In genomic region chr22:45240137-45240809, GRCh38 we compare ENCODE assay signal across 8 cellular contexts. TPM values are rescaled to one million over a fixed set of nuclear protein-coding genes. Genes with fewer than 3 reads are reported as not detected.
DNase-seq lines count a peak whose midpoint lies in the region; ATAC-seq and TF ChIP-seq lines count a peak whose summit lies in the region.

No MANE protein-coding gene starts in this region.

- DNase-seq in GM12865 (ENCODE audit: low read depth): peak; percentile 37
- peak; percentile 4 for DNase-seq in Jurkat, Clone E6-1 (ENCODE audit: low read depth, low spot score)
- DNase-seq in activated T-cell treated with anti-CD3 and anti-CD28 coated beads, Interleukin-2, amount 50 U/mL, for 48 hours: peak; percentile 60 to 63
- peak; percentile 60 for DNase-seq in glutamatergic neuron
- DNase-seq in progenitor cell of endocrine pancreas (ENCODE audit: low spot score, unreplicated experiment): no peak
- no peak for DNase-seq in KG1 (lab: John Stamatoyannopoulos, UW)

- H3K27ac Mint-ChIP-seq in glutamatergic neuron (ENCODE audit: unreplicated experiment): peak overlapping the region; percentile 95
- H3K27ac Mint-ChIP-seq in progenitor cell of endocrine pancreas: peak overlapping the region; percentile 92

- H3K4me1 Mint-ChIP-seq in glutamatergic neuron (ENCODE audit: low read depth, unreplicated experiment) (peaks cover 9% of the 10 kb centered on the region), progenitor cell of endocrine pancreas (ENCODE audit: low read depth) (peaks cover 9% of the 10 kb centered on the region)

- peak overlapping the region; percentile 89 for H3K4me3 ChIP-seq in GM12865 (ENCODE audit: low read depth, low read length)
- peak overlapping the region; percentile 62 for H3K4me3 ChIP-seq in Jurkat, Clone E6-1 (ENCODE audit: low read length)

- peaks cover 10% of the 10 kb centered on the region for H3K9me3 Mint-ChIP-seq in glutamatergic neuron (ENCODE audit: unreplicated experiment)
- no peaks in the 10 kb centered on the region for H3K9me3 Mint-ChIP-seq in progenitor cell of endocrine pancreas (ENCODE audit: low read depth)

- H3K27me3 Mint-ChIP-seq in glutamatergic neuron (ENCODE audit: unreplicated experiment): peaks cover 17% of the 10 kb centered on the region
- no peaks in the 10 kb centered on the region for H3K27me3 Mint-ChIP-seq in progenitor cell of endocrine pancreas

- no peak for TF ChIP-seq CTCF in GM12865 (IDR thresholded peaks at IDR 0.05; ENCODE audit: insufficient read depth, low read depth, low read length, missing control alignments)
- TF ChIP-seq CTCF in glutamatergic neuron (IDR thresholded peaks at IDR 0.05; ENCODE audit: partially characterized antibody, unreplicated experiment): no peak
- no peak for TF ChIP-seq CTCF in progenitor cell of endocrine pancreas (IDR thresholded peaks at IDR 0.05; ENCODE audit: unreplicated experiment)

- H3K36me3 Mint-ChIP-seq in glutamatergic neuron (ENCODE audit: unreplicated experiment): peaks cover 9% of the 10 kb centered on the region
- H3K36me3 Mint-ChIP-seq in progenitor cell of endocrine pancreas (ENCODE audit: insufficient read depth): peaks cover 1% of the 10 kb centered on the region

- ATAC-seq in GM21723 (IDR thresholded peaks at IDR 0.05; ENCODE audit: unreplicated experiment) (no peak), HG03108 (IDR thresholded peaks at IDR 0.05; ENCODE audit: unreplicated experiment) (no peak)

- peak overlapping the region; percentile 96 for H3K4me3 Mint-ChIP-seq in glutamatergic neuron (ENCODE audit: unreplicated experiment)
- H3K4me3 Mint-ChIP-seq in progenitor cell of endocrine pancreas (ENCODE audit: low read depth): peak overlapping the region; percentile 91

RNA-seq across cellular contexts. Expression of gene KIAA0930, which starts 0.4 kb away (rescaled TPM):
- polyA plus RNA-seq in Jurkat, Clone E6-1 (2012; ENCODE audit: insufficient read depth, insufficient read length): 53.0 TPM
- total RNA-seq in glutamatergic neuron (ENCODE audit: unreplicated experiment): 170 TPM
- 44.1 and 45.3 TPM in 2 replicates for total RNA-seq in progenitor cell of endocrine pancreas

RNA-seq across cellular contexts. Expression of gene UPK3A, which starts 44.5 kb away (rescaled TPM):
- polyA plus RNA-seq in Jurkat, Clone E6-1 (2012; ENCODE audit: insufficient read depth, insufficient read length): not detected
- total RNA-seq in glutamatergic neuron (ENCODE audit: unreplicated experiment) (not detected), progenitor cell of endocrine pancreas (0.57 and 1.9 TPM in 2 replicates)

Comparison
In these comparisons a context has a peak if more than half of its experiments do, and no peak if none do; other contexts are left out.
1. DNase-seq: peak in GM12865 (single experiment), Jurkat, Clone E6-1 (single experiment), activated T-cell treated with anti-CD3 and anti-CD28 coated beads, Interleukin-2, amount 50 U/mL, for 48 hours (2 of 2) and glutamatergic neuron (single experiment); none in progenitor cell of endocrine pancreas (single experiment) and KG1 (single experiment).